ENCODE assay signal across 8 cellular contexts in genomic region chr6:30721198-30722024, GRCh38. TPM values are rescaled to one million over a fixed set of nuclear protein-coding genes. Genes with fewer than 3 reads are reported as not detected.
DNase-seq lines count a peak whose midpoint lies in the region; ATAC-seq and TF ChIP-seq lines count a peak whose summit lies in the region.

No MANE protein-coding gene starts in this region.

- H3K4me3 Mint-ChIP-seq in WTC11: peak overlapping the region; percentile 99

- no peaks in the 10 kb centered on the region for H3K9me3 Mint-ChIP-seq in WTC11

- H3K4me1 ChIP-seq in DOHH2 (ENCODE audit: control insufficient read depth, low read length) (peaks cover 53% of the 10 kb centered on the region), mammary epithelial cell (ENCODE audit: insufficient read depth, low read length) (peaks cover 40% of the 10 kb centered on the region)

- no peaks in the 10 kb centered on the region for H3K9me3 ChIP-seq in DOHH2 (ENCODE audit: control insufficient read depth, insufficient read depth, low read length)
- H3K9me3 ChIP-seq in mammary epithelial cell (replicated peaks; ENCODE audit: insufficient read depth, low read length): no peaks in the 10 kb centered on the region

- H3K9me2 ChIP-seq in DOHH2 (replicated peaks; ENCODE audit: control insufficient read depth, low read length): no peaks in the 10 kb centered on the region

- H3F3A ChIP-seq in DOHH2 (ENCODE audit: control insufficient read depth, insufficient read depth): peaks cover 70% of the 10 kb centered on the region

- peak; percentile 28 for TF ChIP-seq CTCF in DOHH2 (IDR thresholded peaks at IDR 0.05; ENCODE audit: low read depth, low read length, poor library complexity, severe bottlenecking)
- TF ChIP-seq CTCF in WTC11 (IDR thresholded peaks at IDR 0.05): peak; percentile 19; the same call in 1 of the 2 replicates
- peak in 1 of 2 donors; percentile 34 for TF ChIP-seq CTCF in mammary epithelial cell (conservative IDR thresholded peaks at IDR 0.05 in 1 of 2, IDR thresholded peaks at IDR 0.05 in 1 of 2; ENCODE audit: extremely low read depth in 1 of 2, insufficient read depth in 1 of 2, low read depth in 1 of 2, low read length in 2 of 2)

- intact Hi-C loops in mammary epithelial cell (cut with micrococcal nuclease): loop anchor here (1.0 to 2.0 kb wide), 7 partner anchors 35 to 239 kb away; partner anchors contain the start of genes C6orf136, GNL1, MRPS18B and PPP1R10

- peaks cover 75% of the 10 kb centered on the region for H3K36me3 ChIP-seq in DOHH2 (ENCODE audit: control insufficient read depth, low read length)
- peaks cover 25% of the 10 kb centered on the region for H3K36me3 ChIP-seq in mammary epithelial cell (ENCODE audit: insufficient read depth, low read length)

- H2AFZ ChIP-seq in mammary epithelial cell (ENCODE audit: low read depth, low read length): peak overlapping the region; percentile 23

- H3K4me1 Mint-ChIP-seq in WTC11: peaks cover 51% of the 10 kb centered on the region

- in situ Hi-C loops in mammary epithelial cell (cut with MboI; ENCODE audit: low sequenced_read_pairs in 2 of 2): loop anchor here (5.0 kb wide), 1 partner anchor 39 kb away; no protein-coding TSS in a partner anchor

- POLR2A ChIA-PET in WTC11 (lab: Charles Lee): interaction anchor here (0.6 to 2.0 kb wide), 7 partner anchors 18 to 107 kb away, joined by 4 to 8 read pairs (median 4); partner anchors contain the start of genes DHX16 and IER3

- H3K27ac Mint-ChIP-seq in WTC11: peak overlapping the region; percentile 100

- H3K4me3 ChIP-seq in DOHH2 (ENCODE audit: low read length) (peak overlapping the region; percentile 88), mammary epithelial cell (replicated peaks in 1 of 3; ENCODE audit: insufficient read depth in 1 of 3, low read depth in 2 of 3, low read length in 3 of 3) (peak overlapping the region; percentile 60 to 100 (median 99))

- CTCF ChIA-PET in WTC11 (lab: Charles Lee): interaction anchor here (0.5 to 6.0 kb wide), 12 partner anchors 10 to 255 kb away, joined by 3 to 54 read pairs (median 6); partner anchors contain the start of gene DHX16
- CTCF ChIA-PET in mammary epithelial cell (lab: Charles Lee; ENCODE audit: low non-redundant PET): interaction anchor here (0.7 kb wide), 1 partner anchor 42 kb away, joined by 3 read pairs; no protein-coding TSS in a partner anchor

- H3K27me3 Mint-ChIP-seq in WTC11 (ENCODE audit: low read depth): no peaks in the 10 kb centered on the region

- BruUV-seq in mammary epithelial cell (replicated peaks; lab: Mats Ljungman, UMichigan): no TSS peak

- H3K79me2 ChIP-seq in DOHH2 (ENCODE audit: control insufficient read depth, low read length) (peaks cover 82% of the 10 kb centered on the region), mammary epithelial cell (ENCODE audit: insufficient read depth, low read length) (peaks cover 76% of the 10 kb centered on the region)

- 4% methylated on average over 21 of the region's 71 CpGs for WGBS in mammary epithelial cell (ENCODE audit: low coverage, missing lambda C conversion rate)

- peaks cover 55% of the 10 kb centered on the region for H3K36me3 Mint-ChIP-seq in WTC11

- H3K27ac ChIP-seq in DOHH2 (ENCODE audit: low read depth, low read length) (peak overlapping the region; percentile 100), mammary epithelial cell (ENCODE audit: insufficient read depth, low read depth, low read length) (peak overlapping the region; percentile 96)

- dilution Hi-C loops in mammary epithelial cell (cut with HindIII; ENCODE audit: low sequenced_read_pairs): no loop called here

- H3K27me3 ChIP-seq in DOHH2 (ENCODE audit: control insufficient read depth, low read length): no peaks in the 10 kb centered on the region
- no peaks in the 10 kb centered on the region for H3K27me3 ChIP-seq in mammary epithelial cell (ENCODE audit: insufficient read depth, low read length)

- H3K9ac ChIP-seq in mammary epithelial cell (ENCODE audit: insufficient read depth, low read length): peak overlapping the region; percentile 97

- H4K20me1 ChIP-seq in DOHH2 (ENCODE audit: control insufficient read depth, insufficient read depth, low read depth, low read length) (peaks cover 16% of the 10 kb centered on the region), mammary epithelial cell (ENCODE audit: insufficient read depth, low read length) (peaks cover 3% of the 10 kb centered on the region)

- DNase-seq in NCI-H226: peak; percentile 77
- peak; percentile 81 for DNase-seq in WTC11 (ENCODE audit: low spot score)
- peak; percentile 82 for DNase-seq in mammary epithelial cell
- peak; percentile 82 for DNase-seq in inferior parietal cortex (ENCODE audit: extremely low spot score)
- DNase-seq in smooth muscle cell of the brain vasculature (ENCODE audit: low read depth, low spot score): peak; percentile 65

- peak overlapping the region; percentile 94 for H3K4me2 ChIP-seq in DOHH2 (ENCODE audit: low read length)
- H3K4me2 ChIP-seq in mammary epithelial cell (ENCODE audit: insufficient read depth, low read depth, low read length): peak overlapping the region; percentile 87

- ATAC-seq in HG02678 (IDR thresholded peaks at IDR 0.05; ENCODE audit: unreplicated experiment): peak; percentile 27
- peak; percentile 1 for ATAC-seq in WTC11
- no peak for ATAC-seq in GM21526 (IDR thresholded peaks at IDR 0.05; ENCODE audit: low FRiP score, unreplicated experiment)

TF ChIP-seq in WTC11, 78 proteins besides CTCF, POLR2A, EP300 and RAD21 (continues in another document):
- TF ChIP-seq RELA (CRISPR knock-in tag; IDR thresholded peaks at IDR 0.05; ENCODE audit: borderline replicate concordance): no peak
- 0 out of 2 replicates have a peak, but pooled peaks have one; percentile 30 for TF ChIP-seq ZNF317 (CRISPR knock-in tag; IDR thresholded peaks at IDR 0.05; ENCODE audit: borderline replicate concordance, low read depth)
- no peak for TF ChIP-seq STAT6 (CRISPR knock-in tag; conservative IDR thresholded peaks at IDR 0.05; ENCODE audit: low read depth)
- TF ChIP-seq ZNF512 (CRISPR knock-in tag; IDR thresholded peaks at IDR 0.05; ENCODE audit: borderline replicate concordance): no peak
- TF ChIP-seq EMX1 (CRISPR knock-in tag; IDR thresholded peaks at IDR 0.05): peak; percentile 96
- TF ChIP-seq, protein P1, sequence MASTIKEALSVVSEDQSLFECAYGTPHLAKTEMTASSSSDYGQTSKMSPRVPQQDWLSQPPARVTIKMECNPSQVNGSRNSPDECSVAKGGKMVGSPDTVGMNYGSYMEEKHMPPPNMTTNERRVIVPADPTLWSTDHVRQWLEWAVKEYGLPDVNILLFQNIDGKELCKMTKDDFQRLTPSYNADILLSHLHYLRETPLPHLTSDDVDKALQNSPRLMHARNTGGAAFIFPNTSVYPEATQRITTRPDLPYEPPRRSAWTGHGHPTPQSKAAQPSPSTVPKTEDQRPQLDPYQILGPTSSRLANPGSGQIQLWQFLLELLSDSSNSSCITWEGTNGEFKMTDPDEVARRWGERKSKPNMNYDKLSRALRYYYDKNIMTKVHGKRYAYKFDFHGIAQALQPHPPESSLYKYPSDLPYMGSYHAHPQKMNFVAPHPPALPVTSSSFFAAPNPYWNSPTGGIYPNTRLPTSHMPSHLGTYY (CRISPR knock-in tag; IDR thresholded peaks at IDR 0.05): peak; percentile 95
- peak; percentile 62 for TF ChIP-seq GABPB1 (CRISPR knock-in tag; IDR thresholded peaks at IDR 0.05)

RNA-seq across cellular contexts. Expression of gene TUBB, which starts 1.3 kb away (rescaled TPM):
- total RNA-seq in WTC11 (2021) (1,503 to 1,570 TPM (median 1,542 TPM) in 3 replicates), mammary epithelial cell (100 to 1,000 TPM; 400 to 787 TPM)
- 1,634 TPM for polyA plus RNA-seq in mammary epithelial cell
- polyA minus RNA-seq in mammary epithelial cell: 1,336 TPM

RNA-seq across cellular contexts. Expression of gene MDC1, which starts 4.3 kb away (rescaled TPM):
- total RNA-seq in WTC11 (2021) (95.9 to 100 TPM (median 97.9 TPM) in 3 replicates), mammary epithelial cell (10 to 100 TPM; 12.8 to 36.7 TPM)
- 10.7 TPM for polyA plus RNA-seq in mammary epithelial cell
- 62.3 TPM for polyA minus RNA-seq in mammary epithelial cell

RNA-seq across cellular contexts. Expression of gene FLOT1, which starts 21.1 kb away (rescaled TPM):
- total RNA-seq in WTC11 (2021) (110 to 121 TPM (median 120 TPM) in 3 replicates), mammary epithelial cell (10 to 100 TPM; 53.9 to 57.5 TPM)
- polyA plus RNA-seq in mammary epithelial cell: 63.7 TPM
- 47.4 TPM for polyA minus RNA-seq in mammary epithelial cell

RNA-seq across cellular contexts. Expression of gene IER3, which starts 22.9 kb away (rescaled TPM):
- total RNA-seq in WTC11 (2021) (61.2 to 82.4 TPM (median 61.5 TPM) in 3 replicates), mammary epithelial cell (100 to 1,000 TPM in 1 of 2 donors, 10 to 100 TPM in 1; 68.8 to 390 TPM)
- 121 TPM for polyA plus RNA-seq in mammary epithelial cell
- 81.4 TPM for polyA minus RNA-seq in mammary epithelial cell

RNA-seq across cellular contexts. Expression of gene NRM, which starts 30.6 kb away (rescaled TPM):
- total RNA-seq in WTC11 (2021) (31.2 to 33.3 TPM (median 31.3 TPM) in 3 replicates), mammary epithelial cell (10 to 100 TPM in 1 of 2 donors, 1 to 10 TPM in 1; 2.3 to 13.2 TPM)
- 26.2 TPM for polyA plus RNA-seq in mammary epithelial cell
- polyA minus RNA-seq in mammary epithelial cell: 25.5 TPM
